1 cellular context compared by ENCODE assay signal in genomic region chr7:7731732-7732131, GRCh38.
A peak's percentile ranks its signal among the peaks of the same experiment; 100 is the strongest.
TF ChIP-seq lines count a peak whose summit lies in the region.

No MANE protein-coding gene starts in this region.

TF ChIP-seq in HepG2, 621 proteins besides CTCF, POLR2A, EP300 and RAD21 (continues in another document):
- TF ChIP-seq NR2F6 (IDR thresholded peaks at IDR 0.05) (peak; percentile 90), NR2F6 (CRISPR knock-in tag; IDR thresholded peaks at IDR 0.05) (peak; percentile 95), ASH2L (IDR thresholded peaks at IDR 0.05; ENCODE audit: insufficient read length, low read depth, low read length) (no peak), HNF4A (CRISPR knock-in tag; IDR thresholded peaks at IDR 0.05) (peak; percentile 79), HDAC2 (CRISPR knock-in tag; IDR thresholded peaks at IDR 0.05) (peak; percentile 59; the same call in 1 of the 2 replicates), HMGXB3 (CRISPR knock-in tag; IDR thresholded peaks at IDR 0.05; ENCODE audit: borderline replicate concordance) (no peak), NCOA2 (CRISPR knock-in tag; IDR thresholded peaks at IDR 0.05) (peak; percentile 85), RERE (CRISPR knock-in tag; IDR thresholded peaks at IDR 0.05; ENCODE audit: low read depth) (0 out of 2 replicates have a peak, but pooled peaks have one; percentile 15), TRIM24 (CRISPR knock-in tag; IDR thresholded peaks at IDR 0.05) (no peak), TEF (CRISPR knock-in tag; IDR thresholded peaks at IDR 0.05) (no peak), ZNF558 (CRISPR knock-in tag; IDR thresholded peaks at IDR 0.05; ENCODE audit: borderline replicate concordance) (no peak), JUN (CRISPR knock-in tag; IDR thresholded peaks at IDR 0.05) (no peak), XBP1 (CRISPR knock-in tag; IDR thresholded peaks at IDR 0.05) (no peak), REXO4 (CRISPR knock-in tag; IDR thresholded peaks at IDR 0.05; ENCODE audit: borderline replicate concordance) (no peak), ZNF83 (CRISPR knock-in tag; IDR thresholded peaks at IDR 0.05; ENCODE audit: borderline replicate concordance) (no peak), NCOA1 (CRISPR knock-in tag; IDR thresholded peaks at IDR 0.05) (no peak), NR2F2 (IDR thresholded peaks at IDR 0.05; ENCODE audit: borderline replicate concordance, low read depth) (peak; percentile 92), ZBTB40 (IDR thresholded peaks at IDR 0.05) (no peak), ZBTB40 (CRISPR knock-in tag; IDR thresholded peaks at IDR 0.05) (no peak), FOXM1 (CRISPR knock-in tag; IDR thresholded peaks at IDR 0.05) (no peak), FOXO1 (CRISPR knock-in tag; IDR thresholded peaks at IDR 0.05) (peak; percentile 68; the same call in 1 of the 2 replicates), TSC22D2 (CRISPR knock-in tag; IDR thresholded peaks at IDR 0.05; ENCODE audit: borderline replicate concordance) (no peak), SATB2 (CRISPR knock-in tag; IDR thresholded peaks at IDR 0.05) (0 out of 2 replicates have a peak, but pooled peaks have one; percentile 89), ETV5 (CRISPR knock-in tag; IDR thresholded peaks at IDR 0.05; ENCODE audit: borderline replicate concordance) (peak; percentile 91), MYPOP (CRISPR knock-in tag; IDR thresholded peaks at IDR 0.05) (no peak)
- TF ChIP-seq, protein P1, sequence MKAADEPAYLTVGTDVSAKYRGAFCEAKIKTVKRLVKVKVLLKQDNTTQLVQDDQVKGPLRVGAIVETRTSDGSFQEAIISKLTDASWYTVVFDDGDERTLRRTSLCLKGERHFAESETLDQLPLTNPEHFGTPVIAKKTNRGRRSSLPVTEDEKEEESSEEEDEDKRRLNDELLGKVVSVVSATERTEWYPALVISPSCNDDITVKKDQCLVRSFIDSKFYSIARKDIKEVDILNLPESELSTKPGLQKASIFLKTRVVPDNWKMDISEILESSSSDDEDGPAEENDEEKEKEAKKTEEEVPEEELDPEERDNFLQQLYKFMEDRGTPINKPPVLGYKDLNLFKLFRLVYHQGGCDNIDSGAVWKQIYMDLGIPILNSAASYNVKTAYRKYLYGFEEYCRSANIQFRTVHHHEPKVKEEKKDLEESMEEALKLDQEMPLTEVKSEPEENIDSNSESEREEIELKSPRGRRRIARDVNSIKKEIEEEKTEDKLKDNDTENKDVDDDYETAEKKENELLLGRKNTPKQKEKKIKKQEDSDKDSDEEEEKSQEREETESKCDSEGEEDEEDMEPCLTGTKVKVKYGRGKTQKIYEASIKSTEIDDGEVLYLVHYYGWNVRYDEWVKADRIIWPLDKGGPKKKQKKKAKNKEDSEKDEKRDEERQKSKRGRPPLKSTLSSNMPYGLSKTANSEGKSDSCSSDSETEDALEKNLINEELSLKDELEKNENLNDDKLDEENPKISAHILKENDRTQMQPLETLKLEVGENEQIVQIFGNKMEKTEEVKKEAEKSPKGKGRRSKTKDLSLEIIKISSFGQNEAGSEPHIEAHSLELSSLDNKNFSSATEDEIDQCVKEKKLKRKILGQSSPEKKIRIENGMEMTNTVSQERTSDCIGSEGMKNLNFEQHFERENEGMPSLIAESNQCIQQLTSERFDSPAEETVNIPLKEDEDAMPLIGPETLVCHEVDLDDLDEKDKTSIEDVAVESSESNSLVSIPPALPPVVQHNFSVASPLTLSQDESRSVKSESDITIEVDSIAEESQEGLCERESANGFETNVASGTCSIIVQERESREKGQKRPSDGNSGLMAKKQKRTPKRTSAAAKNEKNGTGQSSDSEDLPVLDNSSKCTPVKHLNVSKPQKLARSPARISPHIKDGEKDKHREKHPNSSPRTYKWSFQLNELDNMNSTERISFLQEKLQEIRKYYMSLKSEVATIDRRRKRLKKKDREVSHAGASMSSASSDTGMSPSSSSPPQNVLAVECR (CRISPR knock-in tag; IDR thresholded peaks at IDR 0.05; ENCODE audit: borderline replicate concordance) = no peak
- TF ChIP-seq, protein P2, sequence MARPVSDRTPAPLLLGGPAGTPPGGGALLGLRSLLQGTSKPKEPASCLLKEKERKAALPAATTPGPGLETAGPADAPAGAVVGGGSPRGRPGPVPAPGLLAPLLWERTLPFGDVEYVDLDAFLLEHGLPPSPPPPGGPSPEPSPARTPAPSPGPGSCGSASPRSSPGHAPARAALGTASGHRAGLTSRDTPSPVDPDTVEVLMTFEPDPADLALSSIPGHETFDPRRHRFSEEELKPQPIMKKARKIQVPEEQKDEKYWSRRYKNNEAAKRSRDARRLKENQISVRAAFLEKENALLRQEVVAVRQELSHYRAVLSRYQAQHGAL (CRISPR knock-in tag; IDR thresholded peaks at IDR 0.05; ENCODE audit: not compliant biosample characterization) = no peak
- TF ChIP-seq, protein P3, sequence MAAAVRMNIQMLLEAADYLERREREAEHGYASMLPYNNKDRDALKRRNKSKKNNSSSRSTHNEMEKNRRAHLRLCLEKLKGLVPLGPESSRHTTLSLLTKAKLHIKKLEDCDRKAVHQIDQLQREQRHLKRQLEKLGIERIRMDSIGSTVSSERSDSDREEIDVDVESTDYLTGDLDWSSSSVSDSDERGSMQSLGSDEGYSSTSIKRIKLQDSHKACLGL (CRISPR knock-in tag; IDR thresholded peaks at IDR 0.05) = no peak
